In the genomic region with DNA sequence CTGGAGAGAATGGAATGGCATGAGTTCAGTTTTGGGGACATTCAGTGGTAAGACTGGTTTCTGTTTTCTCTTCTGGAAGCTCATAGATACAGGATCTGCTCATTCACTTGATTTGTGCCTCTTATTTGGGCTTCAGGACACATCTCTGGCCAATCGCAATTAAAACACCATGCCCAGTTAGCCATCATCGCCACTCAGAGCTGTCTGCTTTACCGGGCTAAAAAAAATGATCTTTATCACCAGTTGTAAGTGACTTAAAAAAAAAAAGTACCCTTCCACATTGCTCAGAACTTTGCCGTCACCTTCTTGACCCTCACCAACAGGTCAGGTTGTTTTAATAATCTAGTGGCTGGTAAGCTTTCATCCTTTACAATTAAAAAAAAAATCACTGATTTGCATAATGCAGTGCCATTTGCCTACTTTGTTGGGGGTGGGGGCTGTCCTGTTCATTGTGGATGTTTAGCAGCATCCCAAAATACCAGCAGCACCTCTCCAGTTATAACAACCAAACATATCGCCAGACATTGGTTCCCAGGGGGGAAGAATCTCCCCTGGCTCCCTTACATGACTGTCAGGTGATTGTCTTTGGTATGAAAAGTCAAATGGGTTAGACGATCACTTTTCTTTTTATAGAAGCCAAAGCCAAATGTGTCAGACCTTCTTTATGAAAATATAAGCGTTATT, we compare ENCODE assay signal across 8 cellular contexts.
DNase-seq lines count a peak whose midpoint lies in the region; ATAC-seq and TF ChIP-seq lines count a peak whose summit lies in the region.

No MANE protein-coding gene starts in this region.

- BruUV-seq in PC-3 (replicated peaks; lab: Mats Ljungman, UMichigan): no TSS peak

- intact Hi-C loops in CD4-positive, alpha-beta memory T cell (cut with micrococcal nuclease): no loop called here
- intact Hi-C loops in PC-3 (cut with micrococcal nuclease): loop anchor here (2.0 to 10.0 kb wide), 3 partner anchors 167 to 553 kb away; no protein-coding TSS in a partner anchor

- H3K4me2 ChIP-seq in PC-3 (ENCODE audit: low read length) (peak overlapping the region; percentile 91), osteoblast (ENCODE audit: insufficient read depth, low read length) (peak overlapping the region; percentile 90)

- peaks cover 94% of the 10 kb centered on the region for H3K4me1 ChIP-seq in CD4-positive, alpha-beta memory T cell (ENCODE audit: insufficient read depth, low read length)
- H3K4me1 ChIP-seq in PC-3 (ENCODE audit: insufficient read depth, low read length) (peaks cover 58% of the 10 kb centered on the region), osteoblast (ENCODE audit: insufficient read depth, low read length) (peaks cover 56% of the 10 kb centered on the region)

- peak overlapping the region; percentile 25 to 49 for H3K4me3 ChIP-seq in CD4-positive, alpha-beta memory T cell (ENCODE audit: low read length in 2 of 2)
- peak overlapping the region; percentile 68 for H3K4me3 ChIP-seq in PC-3 (ENCODE audit: low read length)
- peak overlapping the region; percentile 70 for H3K4me3 ChIP-seq in osteoblast (ENCODE audit: insufficient read depth, low read length)

- peaks cover 20 to 65% of the 10 kb centered on the region in 2 donors for H3K36me3 Mint-ChIP-seq in CD4-positive, alpha-beta memory T cell
- H3K36me3 Mint-ChIP-seq in endothelial cell (ENCODE audit: low read depth, unreplicated experiment): peaks cover 4% of the 10 kb centered on the region
- H3K36me3 Mint-ChIP-seq in WTC11: no peaks in the 10 kb centered on the region

- H3K4me3 Mint-ChIP-seq in CD4-positive, alpha-beta memory T cell: peak overlapping the region; percentile 76 to 91 (median 88)
- H3K4me3 Mint-ChIP-seq in endothelial cell (ENCODE audit: unreplicated experiment) (no peak overlapping the region), WTC11 (no peak overlapping the region)

- peak overlapping the region; percentile 83 for H3K9ac ChIP-seq in PC-3 (ENCODE audit: low read length)

- peak overlapping the region; percentile 87 to 100 (median 97) for H3K27ac Mint-ChIP-seq in CD4-positive, alpha-beta memory T cell
- H3K27ac Mint-ChIP-seq in endothelial cell (ENCODE audit: unreplicated experiment) (peak overlapping the region; percentile 30), WTC11 (no peak overlapping the region)

- no peaks in the 10 kb centered on the region for H3K27me3 ChIP-seq in CD4-positive, alpha-beta memory T cell (ENCODE audit: insufficient read depth, low read length)
- H3K27me3 ChIP-seq in PC-3 (ENCODE audit: low read length): no peaks in the 10 kb centered on the region
- no peaks in the 10 kb centered on the region for H3K27me3 ChIP-seq in osteoblast (ENCODE audit: insufficient read depth, low read length)

- no peak for TF ChIP-seq CTCF in PC-3 (conservative IDR thresholded peaks at IDR 0.05; ENCODE audit: low read depth, low read length)
- TF ChIP-seq CTCF in endothelial cell (IDR thresholded peaks at IDR 0.05; ENCODE audit: unreplicated experiment): no peak
- TF ChIP-seq CTCF in osteoblast (IDR thresholded peaks at IDR 0.05; ENCODE audit: extremely low read depth, low read depth, low read length): no peak
- TF ChIP-seq CTCF in WTC11 (IDR thresholded peaks at IDR 0.05): no peak
- no peak for TF ChIP-seq CTCF in GM20000 (IDR thresholded peaks at IDR 0.05; ENCODE audit: extremely low read depth, missing control alignments)

- peaks cover 76 to 96% (median 86%) of the 10 kb centered on the region in 4 donors for H3K4me1 Mint-ChIP-seq in CD4-positive, alpha-beta memory T cell
- H3K4me1 Mint-ChIP-seq in endothelial cell (ENCODE audit: unreplicated experiment) (peaks cover 50% of the 10 kb centered on the region), WTC11 (peaks cover 51% of the 10 kb centered on the region)

- peaks cover 16% of the 10 kb centered on the region for H3K36me3 ChIP-seq in CD4-positive, alpha-beta memory T cell (ENCODE audit: insufficient read depth, low read length)
- no peaks in the 10 kb centered on the region for H3K36me3 ChIP-seq in PC-3 (ENCODE audit: low read depth, low read length)
- H3K36me3 ChIP-seq in osteoblast (ENCODE audit: insufficient read depth, low read length): no peaks in the 10 kb centered on the region

- H4K20me1 ChIP-seq in PC-3 (ENCODE audit: low read length) (no peaks in the 10 kb centered on the region), osteoblast (ENCODE audit: insufficient read depth, low read length) (no peaks in the 10 kb centered on the region)

- peaks cover 0 to 3% (median 0%) of the 10 kb centered on the region in 8 donors for H3K9me3 Mint-ChIP-seq in CD4-positive, alpha-beta memory T cell
- H3K9me3 Mint-ChIP-seq in endothelial cell (ENCODE audit: unreplicated experiment) (no peaks in the 10 kb centered on the region), WTC11 (no peaks in the 10 kb centered on the region)

- H3F3A ChIP-seq in PC-3 (ENCODE audit: low read length, unreplicated experiment): peaks cover 4% of the 10 kb centered on the region

- peak in 1 of 5 donors; percentile 47 for DNase-seq in CD4-positive, alpha-beta memory T cell
- no peak for DNase-seq in PC-3
- DNase-seq in endothelial cell (ENCODE audit: low spot score): no peak
- DNase-seq in osteoblast (ENCODE audit: insufficient read length, low spot score, missing footprints): no peak
- no peak for DNase-seq in WTC11 (ENCODE audit: low spot score)
- no peak for DNase-seq in SHP77 (lab: John Stamatoyannopoulos, UW)
- DNase-seq in GM20000 (ENCODE audit: low spot score): no peak

- peak; percentile 0 for ATAC-seq in PC-3
- ATAC-seq in GM21367 (IDR thresholded peaks at IDR 0.05; ENCODE audit: unreplicated experiment): no peak
- no peak for ATAC-seq in WTC11

- CTCF ChIA-PET in CD4-positive, alpha-beta memory T cell (lab: Charles Lee; ENCODE audit: partially characterized antibody): interaction anchor here (0.7 to 5.5 kb wide), 10 partner anchors 10 to 366 kb away, joined by 3 to 37 read pairs (median 4); no protein-coding TSS in a partner anchor
- CTCF ChIA-PET in PC-3 (lab: Charles Lee) (interaction anchor here (0.8 to 0.9 kb wide), 2 partner anchors 10 to 366 kb away, joined by 5 read pairs; no protein-coding TSS in a partner anchor), WTC11 (lab: Charles Lee) (interaction anchor here (1.0 to 2.0 kb wide), 7 partner anchors 9 to 366 kb away, joined by 3 to 8 read pairs (median 4); partner anchors contain the start of gene SNAPC1)

- H3K79me2 ChIP-seq in PC-3 (ENCODE audit: low read length) (peaks cover 19% of the 10 kb centered on the region), osteoblast (ENCODE audit: insufficient read depth, low read length) (peaks cover 36% of the 10 kb centered on the region)

- H3K27me3 Mint-ChIP-seq in CD4-positive, alpha-beta memory T cell: no peaks in the 10 kb centered on the region
- H3K27me3 Mint-ChIP-seq in endothelial cell (ENCODE audit: unreplicated experiment): peaks cover 7% of the 10 kb centered on the region
- no peaks in the 10 kb centered on the region for H3K27me3 Mint-ChIP-seq in WTC11 (ENCODE audit: low read depth)

- no peaks in the 10 kb centered on the region for H3K9me2 ChIP-seq in PC-3 (replicated peaks; ENCODE audit: low read length)

- H3K27ac ChIP-seq in CD4-positive, alpha-beta memory T cell (ENCODE audit: low read depth, low read length): peak overlapping the region; percentile 66
- H3K27ac ChIP-seq in PC-3 (ENCODE audit: low read length): peak overlapping the region; percentile 93
- H3K27ac ChIP-seq in osteoblast (ENCODE audit: low read depth, low read length): peak overlapping the region; percentile 94

- H2AFZ ChIP-seq in PC-3 (ENCODE audit: low read length) (no peak overlapping the region), osteoblast (ENCODE audit: low read length) (no peak overlapping the region)

- POLR2A ChIA-PET in CD4-positive, alpha-beta memory T cell (lab: Charles Lee; ENCODE audit: partially characterized antibody): interaction anchor here (0.6 to 2.4 kb wide), 20 partner anchors 9 to 290 kb away, joined by 3 to 10 read pairs (median 4); partner anchors contain the start of genes PRKCH and SNAPC1
- POLR2A ChIA-PET in PC-3 (lab: Charles Lee; ENCODE audit: unreplicated experiment): interaction anchor here (0.6 to 1.0 kb wide), 5 partner anchors 54 to 291 kb away, joined by 3 to 7 read pairs (median 4); partner anchors contain the start of gene SNAPC1
- POLR2A ChIA-PET in WTC11 (lab: Charles Lee): interaction anchor here (0.6 kb wide), 2 partner anchors 30 to 310 kb away, joined by 3 to 5 read pairs; no protein-coding TSS in a partner anchor

- no peaks in the 10 kb centered on the region for H3K9me3 ChIP-seq in CD4-positive, alpha-beta memory T cell (ENCODE audit: control insufficient read depth in 1 of 2, low read length in 2 of 2)
- H3K9me3 ChIP-seq in PC-3 (ENCODE audit: low read length) (no peaks in the 10 kb centered on the region), osteoblast (ENCODE audit: low read depth, low read length) (no peaks in the 10 kb centered on the region)

TF ChIP-seq in WTC11, 78 proteins besides CTCF, POLR2A, EP300 and RAD21:
- TF ChIP-seq TP53 (CRISPR knock-in tag; IDR thresholded peaks at IDR 0.05) (no peak), ZNF138 (CRISPR knock-in tag; conservative IDR thresholded peaks at IDR 0.05) (no peak), ZNF396 (CRISPR knock-in tag; IDR thresholded peaks at IDR 0.05; ENCODE audit: borderline replicate concordance) (no peak)
TF ChIP-seq in WTC11: peak in this region for 0.

Comparison
In these comparisons a context has a peak if more than half of its experiments do, and no peak if none do; other contexts are left out.
1. H3K4me3 Mint-ChIP-seq: peak in CD4-positive, alpha-beta memory T cell (8 of 8); none in endothelial cell (single experiment) and WTC11 (single experiment).
2. Peak in every context shown above with its lines, with median percentiles within 50 percentile points of each other: H3K27ac ChIP-seq and H3K4me3 ChIP-seq.